Comparison of ENCODE assay signal across 1 cellular context in genomic region chr10:94983555-94983954, GRCh38.
TF ChIP-seq lines count a peak whose summit lies in the region.

No MANE protein-coding gene starts in this region.

TF ChIP-seq in H1, 55 proteins besides CTCF, POLR2A, EP300 and RAD21:
- no peak for TF ChIP-seq GTF2F1 (IDR thresholded peaks at IDR 0.05; ENCODE audit: borderline replicate concordance, low read depth, low read length)
- TF ChIP-seq SP1 (IDR thresholded peaks at IDR 0.05; ENCODE audit: low read depth, low read length), result no peak
- no peak for TF ChIP-seq SIN3A (conservative IDR thresholded peaks at IDR 0.05 in 1 of 2, IDR thresholded peaks at IDR 0.05 in 1 of 2; ENCODE audit: low read depth in 1 of 2, low read length in 2 of 2)
- no peak for TF ChIP-seq CHD7 (IDR thresholded peaks at IDR 0.05; ENCODE audit: insufficient replicate concordance, low read length)
- no peak for TF ChIP-seq POU5F1 (IDR thresholded peaks at IDR 0.05; ENCODE audit: low read depth, low read length)
- TF ChIP-seq GABPA (IDR thresholded peaks at IDR 0.05; ENCODE audit: borderline replicate concordance, insufficient read depth, low read length), result no peak
- TF ChIP-seq, protein P1, sequence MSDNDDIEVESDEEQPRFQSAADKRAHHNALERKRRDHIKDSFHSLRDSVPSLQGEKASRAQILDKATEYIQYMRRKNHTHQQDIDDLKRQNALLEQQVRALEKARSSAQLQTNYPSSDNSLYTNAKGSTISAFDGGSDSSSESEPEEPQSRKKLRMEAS (IDR thresholded peaks at IDR 0.05), result no peak
- TF ChIP-seq SRF (IDR thresholded peaks at IDR 0.05; ENCODE audit: low read depth, low read length), result no peak
- TF ChIP-seq CBX8 (IDR thresholded peaks at IDR 0.05; ENCODE audit: borderline replicate concordance, low read depth, low read length), result no peak
- no peak for TF ChIP-seq YY1 (IDR thresholded peaks at IDR 0.05; ENCODE audit: low read depth, low read length)
- TF ChIP-seq SIX5 (IDR thresholded peaks at IDR 0.05; ENCODE audit: low read depth, low read length), result no peak
- no peak for TF ChIP-seq TCF12 (IDR thresholded peaks at IDR 0.05; ENCODE audit: low read depth, low read length)
TF ChIP-seq in H1: peak in this region for 0.
